Comparison of ENCODE assay signal across 8 cellular contexts in the genomic region with DNA sequence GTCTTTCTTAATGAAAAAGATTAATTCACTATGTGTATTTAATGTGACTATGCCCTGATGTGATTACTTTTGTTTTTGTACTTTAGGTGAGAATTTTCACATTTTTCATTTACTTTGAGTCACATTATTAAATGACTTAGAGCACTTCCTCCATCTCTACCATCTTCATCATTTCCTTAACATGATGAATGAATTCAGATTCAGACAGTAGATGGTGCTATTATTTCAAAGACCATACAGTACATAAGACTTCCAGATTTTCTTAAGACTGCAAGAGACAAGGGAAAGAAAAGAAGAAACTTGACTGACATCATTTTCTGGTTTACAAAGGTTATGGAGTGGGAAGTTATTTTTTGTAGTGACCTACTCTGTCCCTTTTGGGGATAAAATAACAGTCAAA.
DNase-seq lines count a peak whose midpoint lies in the region; ATAC-seq and TF ChIP-seq lines count a peak whose summit lies in the region.

No MANE protein-coding gene starts in this region.

- no peak overlapping the region for H3K27ac Mint-ChIP-seq in chondrocyte (ENCODE audit: unreplicated experiment)
- no peak overlapping the region for H3K27ac Mint-ChIP-seq in activated CD8-positive, alpha-beta T cell treated with anti-CD3 and anti-CD28 coated beads for 36 hours

- H3K9me3 ChIP-seq in psoas muscle = no peaks in the 10 kb centered on the region
- H3K9me3 ChIP-seq in WERI-Rb-1 (ENCODE audit: severe bottlenecking) = no peaks in the 10 kb centered on the region

- POLR2A ChIA-PET in activated CD8-positive, alpha-beta T cell treated with anti-CD3 and anti-CD28 coated beads for 36 hours (lab: Charles Lee) = no interaction called here

- DNase-seq in NCI-H1092 treated with DMSO at 0.1 percent for 48 hours (lab: John Stamatoyannopoulos, UW) (peak; percentile 45), NCI-H1092 (lab: John Stamatoyannopoulos, UW) (no peak), NCI-H446 (lab: John Stamatoyannopoulos, UW) (peak; percentile 34 to 66), chondrocyte (ENCODE audit: low spot score) (no peak), psoas muscle (no peak), WERI-Rb-1 (no peak), T-helper 2 cell (no peak)
- DNase-seq in activated CD8-positive, alpha-beta T cell treated with anti-CD3 and anti-CD28 coated beads for 36 hours = no peak

- intact Hi-C loops in psoas muscle (cut with DNase I) = loop anchor here in 1 of 2 donors (10.0 kb wide), 1 partner anchor 1074 kb away; no protein-coding TSS in a partner anchor
- intact Hi-C loops in activated CD8-positive, alpha-beta T cell treated with anti-CD3 and anti-CD28 coated beads for 36 hours (cut with micrococcal nuclease) = no loop called here

- H3K4me3 ChIP-seq in psoas muscle (no peak overlapping the region), WERI-Rb-1 (ENCODE audit: low read depth, low read length) (no peak overlapping the region)

- no peak for ATAC-seq in psoas muscle
- ATAC-seq in activated CD8-positive, alpha-beta T cell treated with anti-CD3 and anti-CD28 coated beads for 36 hours = no peak

- CTCF ChIA-PET in activated CD8-positive, alpha-beta T cell treated with anti-CD3 and anti-CD28 coated beads for 36 hours (lab: Charles Lee) = no interaction called here

- H3K27me3 Mint-ChIP-seq in chondrocyte (ENCODE audit: low read depth) = peaks cover 11% of the 10 kb centered on the region
- H3K27me3 Mint-ChIP-seq in activated CD8-positive, alpha-beta T cell treated with anti-CD3 and anti-CD28 coated beads for 36 hours = no peaks in the 10 kb centered on the region

- H3K9me3 Mint-ChIP-seq in chondrocyte (ENCODE audit: low read depth) = no peaks in the 10 kb centered on the region
- H3K9me3 Mint-ChIP-seq in activated CD8-positive, alpha-beta T cell treated with anti-CD3 and anti-CD28 coated beads for 36 hours = peaks cover 1% of the 10 kb centered on the region

- no peaks in the 10 kb centered on the region for H3K4me1 Mint-ChIP-seq in chondrocyte (ENCODE audit: low read depth)
- no peaks in the 10 kb centered on the region for H3K4me1 Mint-ChIP-seq in activated CD8-positive, alpha-beta T cell treated with anti-CD3 and anti-CD28 coated beads for 36 hours (ENCODE audit: low read depth)

- H3K27me3 ChIP-seq in psoas muscle (ENCODE audit: insufficient read depth in 3 of 3, low read length in 2 of 3) = peaks cover 0 to 2% (median 0%) of the 10 kb centered on the region in 3 donors
- no peaks in the 10 kb centered on the region for H3K27me3 ChIP-seq in WERI-Rb-1 (ENCODE audit: insufficient read depth, low read depth, severe bottlenecking)

- H3K36me3 ChIP-seq in psoas muscle (ENCODE audit: insufficient read depth in 1 of 2, low read depth in 1 of 2) = no peaks in the 10 kb centered on the region
- H3K36me3 ChIP-seq in WERI-Rb-1 = no peaks in the 10 kb centered on the region

- H3K4me3 Mint-ChIP-seq in chondrocyte (ENCODE audit: unreplicated experiment) = no peak overlapping the region
- H3K4me3 Mint-ChIP-seq in activated CD8-positive, alpha-beta T cell treated with anti-CD3 and anti-CD28 coated beads for 36 hours = no peak overlapping the region

- TF ChIP-seq CTCF in chondrocyte (IDR thresholded peaks at IDR 0.05) (peak; percentile 84), psoas muscle (IDR thresholded peaks at IDR 0.05) (peak; percentile 20), WERI-Rb-1 (IDR thresholded peaks at IDR 0.05; ENCODE audit: low read depth, low read length) (no peak)
- no peak for TF ChIP-seq CTCF in activated CD8-positive, alpha-beta T cell treated with anti-CD3 and anti-CD28 coated beads for 36 hours (IDR thresholded peaks at IDR 0.05)

- H3K36me3 Mint-ChIP-seq in chondrocyte (ENCODE audit: low read depth) = no peaks in the 10 kb centered on the region
- H3K36me3 Mint-ChIP-seq in activated CD8-positive, alpha-beta T cell treated with anti-CD3 and anti-CD28 coated beads for 36 hours (ENCODE audit: low read depth) = no peaks in the 10 kb centered on the region

- no peak overlapping the region for H3K27ac ChIP-seq in psoas muscle
- H3K27ac ChIP-seq in WERI-Rb-1 = no peak overlapping the region

- H3K4me1 ChIP-seq in psoas muscle = no peaks in the 10 kb centered on the region

Comparison
In these comparisons a context has a peak if more than half of its experiments do, and no peak if none do; other contexts are left out.
1. DNase-seq: peak in NCI-H1092 treated with DMSO at 0.1 percent for 48 hours (single experiment) and NCI-H446 (2 of 2); none in NCI-H1092 (single experiment), chondrocyte (single experiment), psoas muscle (0 of 2), WERI-Rb-1 (single experiment), T-helper 2 cell (0 of 5) and activated CD8-positive, alpha-beta T cell treated with anti-CD3 and anti-CD28 coated beads for 36 hours (single experiment).
2. CTCF ChIP-seq: peak in chondrocyte (single experiment) and psoas muscle (single experiment); none in WERI-Rb-1 (single experiment) and activated CD8-positive, alpha-beta T cell treated with anti-CD3 and anti-CD28 coated beads for 36 hours (single experiment).